In genomic region chr14:48616941-48617340, GRCh38 we compare ENCODE assay signal across 22 cellular contexts.
"Had no signal": no experiment of that assay in that cellular context is flagged by ENCODE, and none has a peak within 500 bp of the region (broad histone marks: within the 10 kb centered on the region; RNA-seq: fewer than 3 reads in every experiment).

No MANE protein-coding gene starts in this region.

- ATAC-seq: activated CD8-positive, alpha-beta T cell treated with anti-CD3 and anti-CD28 coated beads for 36 hours; body of pancreas; left lobe of liver had no signal

- H3K27ac ChIP-seq: body of pancreas, dorsolateral prefrontal cortex, epithelial cell of prostate, skin epidermis, vagina had no signal

- H3K9me3 ChIP-seq: body of pancreas, vagina had no signal

- H3K36me3 ChIP-seq: vagina had no signal

- H3K4me3 ChIP-seq: body of pancreas, dorsolateral prefrontal cortex, lung, skin epidermis, vagina had no signal

- DNase-seq: activated CD4-positive, alpha-beta T cell treated with anti-CD3 and anti-CD28 coated beads for 48 hours; activated CD4-positive, CD25-positive, alpha-beta regulatory T cell; activated CD8-positive, alpha-beta T cell treated with anti-CD3 and anti-CD28 coated beads for 36 hours; activated naive CD4-positive, alpha-beta T cell treated with Interleukin-2 at 50 U/mL for 16 hours; activated naive CD8-positive, alpha-beta T cell treated with anti-CD3 and anti-CD28 coated beads, Interleukin-2, amount 10 ng/mL, durations not matched to agents 7 days and 5 days; activated T-cell treated with anti-CD3 and anti-CD28 coated beads, Interleukin-2, amount 50 U/mL, for 24 hours; amygdala; body of pancreas; central memory CD4-positive, alpha-beta T cell; dorsolateral prefrontal cortex; endodermal cell; foreskin melanocyte; kidney; occipital lobe; stimulated activated CD4-positive, alpha-beta T cell treated with anti-CD3 and anti-CD28 coated beads, Interleukin-15, amount 100 ng/mL, for 24 hours; stimulated activated CD4-positive, alpha-beta T cell treated with anti-CD3 and anti-CD28 coated beads, Interleukin-2, amount 100 ng/mL, for 48 hours; trophoblast cell had no signal

- H3K4me1 ChIP-seq: body of pancreas, vagina had no signal

- H3K27me3 ChIP-seq: body of pancreas, dorsolateral prefrontal cortex, vagina had no signal
